9 cellular contexts compared by ENCODE assay signal in genomic region chr22:42123529-42123928, GRCh38. TPM values are rescaled to one million over a fixed set of nuclear protein-coding genes. Genes with fewer than 3 reads are reported as not detected.
DNase-seq lines count a peak whose midpoint lies in the region; ATAC-seq, FAIRE-seq and TF ChIP-seq lines count a peak whose summit lies in the region.
"Not testable (repeated sequence)": the region's sequence is repeated elsewhere in the genome, so short reads cannot be mapped to it uniquely, and the experiment has no call there.
"Had no signal": no experiment of that assay in that cellular context is flagged by ENCODE, and none has a peak within 500 bp of the region (broad histone marks: within the 10 kb centered on the region; RNA-seq: fewer than 3 reads in every experiment).

No MANE protein-coding gene starts in this region.

- DNase-seq in GM12892 (ENCODE audit: insufficient read length); activated T-cell treated with anti-CD3 and anti-CD28 coated beads, Interleukin-2, amount 50 U/mL, for 4 hours; activated naive CD4-positive, alpha-beta T cell treated with anti-CD3 and anti-CD28 coated beads, Interleukin-2, amount 50 U/mL, for 72 hours (ENCODE audit: low spot score in 2 of 2); bronchial epithelial cell (ENCODE audit: low read depth); Right ventricle myocardium inferior (ENCODE audit: missing footprints); stimulated activated naive CD8-positive, alpha-beta T cell treated with anti-CD3 and anti-CD28 coated beads, Interleukin-15, amount 100 ng/mL, for 72 hours: not testable (repeated sequence)

- intact Hi-C loops in Right ventricle myocardium inferior (cut with DNase I) = not testable (repeated sequence)

- FAIRE-seq in GM12892 (lab: Jason Lieb, UNC) (peak; percentile 70), bronchial epithelial cell (lab: Jason Lieb, UNC) (peak; percentile 99)

- not testable (repeated sequence) for TF ChIP-seq CTCF in bronchial epithelial cell (IDR thresholded peaks at IDR 0.05; ENCODE audit: insufficient read depth, low read length, severe bottlenecking)

- not testable (repeated sequence) for H3K9me3 Mint-ChIP-seq in activated T-cell treated with anti-CD3 and anti-CD28 coated beads, Interleukin-2, amount 50 U/mL, for 4 hours; activated naive CD4-positive, alpha-beta T cell treated with anti-CD3 and anti-CD28 coated beads, Interleukin-2, amount 50 U/mL, for 72 hours; stimulated activated naive CD8-positive, alpha-beta T cell treated with anti-CD3 and anti-CD28 coated beads, Interleukin-15, amount 100 ng/mL, for 72 hours

- not testable (repeated sequence) for TF ChIP-seq POLR2A in GM12892 (IDR thresholded peaks at IDR 0.05; ENCODE audit: low read depth, low read length)

- H3K4me3 ChIP-seq in bronchial epithelial cell (ENCODE audit: low read depth, low read length) = not testable (repeated sequence)

- ATAC-seq in activated CD4-positive, CD25-positive, alpha-beta regulatory T cell treated with anti-CD3 and anti-CD28 coated beads, Interleukin-2, amount 50 U/mL, for 24 hours = peak; percentile 55 to 68
- peak; percentile 66 for ATAC-seq in activated T-cell treated with anti-CD3 and anti-CD28 coated beads, Interleukin-2, amount 50 U/mL, for 4 hours
- peak; percentile 34 to 54 for ATAC-seq in activated naive CD4-positive, alpha-beta T cell treated with anti-CD3 and anti-CD28 coated beads, Interleukin-2, amount 50 U/mL, for 72 hours
- ATAC-seq in Right ventricle myocardium inferior = peak; percentile 11
- peak; percentile 39 for ATAC-seq in stimulated activated naive CD8-positive, alpha-beta T cell treated with anti-CD3 and anti-CD28 coated beads, Interleukin-15, amount 100 ng/mL, for 72 hours

- H3K27me3 ChIP-seq in bronchial epithelial cell (ENCODE audit: control insufficient read depth, insufficient read depth, low read length) = not testable (repeated sequence)

- H3K27me3 Mint-ChIP-seq in activated T-cell treated with anti-CD3 and anti-CD28 coated beads, Interleukin-2, amount 50 U/mL, for 4 hours (ENCODE audit: low read depth); stimulated activated naive CD8-positive, alpha-beta T cell treated with anti-CD3 and anti-CD28 coated beads, Interleukin-15, amount 100 ng/mL, for 72 hours: not testable (repeated sequence)

- H3K36me3 ChIP-seq in bronchial epithelial cell (ENCODE audit: control insufficient read depth, insufficient read depth, low read length) = not testable (repeated sequence)

- not testable (repeated sequence) for H3K27ac Mint-ChIP-seq in activated naive CD4-positive, alpha-beta T cell treated with anti-CD3 and anti-CD28 coated beads, Interleukin-2, amount 50 U/mL, for 72 hours; stimulated activated naive CD8-positive, alpha-beta T cell treated with anti-CD3 and anti-CD28 coated beads, Interleukin-15, amount 100 ng/mL, for 72 hours

- peaks cover 37% of the 10 kb centered on the region for H3K4me1 Mint-ChIP-seq in activated T-cell treated with anti-CD3 and anti-CD28 coated beads, Interleukin-2, amount 50 U/mL, for 4 hours (ENCODE audit: low read depth)
- peaks cover 44% of the 10 kb centered on the region for H3K4me1 Mint-ChIP-seq in stimulated activated naive CD8-positive, alpha-beta T cell treated with anti-CD3 and anti-CD28 coated beads, Interleukin-15, amount 100 ng/mL, for 72 hours

- H3K4me3 Mint-ChIP-seq in activated T-cell treated with anti-CD3 and anti-CD28 coated beads, Interleukin-2, amount 50 U/mL, for 4 hours; stimulated activated naive CD8-positive, alpha-beta T cell treated with anti-CD3 and anti-CD28 coated beads, Interleukin-15, amount 100 ng/mL, for 72 hours: not testable (repeated sequence)

- not testable (repeated sequence) for H3K36me3 Mint-ChIP-seq in activated T-cell treated with anti-CD3 and anti-CD28 coated beads, Interleukin-2, amount 50 U/mL, for 4 hours (ENCODE audit: insufficient read depth); activated naive CD4-positive, alpha-beta T cell treated with anti-CD3 and anti-CD28 coated beads, Interleukin-2, amount 50 U/mL, for 72 hours

RNA-seq across cellular contexts. Expression of gene CYP2D6, which starts 7.1 kb away (rescaled TPM):
- 1.4 TPM for polyA plus RNA-seq in GM12892 (2012; ENCODE audit: missing spikeins)
- total RNA-seq in activated T-cell treated with anti-CD3 and anti-CD28 coated beads, Interleukin-2, amount 50 U/mL, for 4 hours = 1 to 10 TPM; 1.1 to 2.3 (median 1.9) TPM
- 1 to 10 TPM; 2.2 to 4.8 TPM for total RNA-seq in activated naive CD4-positive, alpha-beta T cell treated with anti-CD3 and anti-CD28 coated beads, Interleukin-2, amount 50 U/mL, for 72 hours
- total RNA-seq in bronchial epithelial cell (0.53 and 0.64 TPM in 2 replicates), Right ventricle myocardium inferior (not detected)
- total RNA-seq: GM23248 had no signal
- polyA plus RNA-seq: CD14-positive monocyte had no signal

RNA-seq across cellular contexts. Expression of gene NDUFA6, which starts 33.0 kb away (rescaled TPM):
- 136 TPM for polyA plus RNA-seq in GM12892 (2012; ENCODE audit: missing spikeins)
- 100 to 1,000 TPM in 2 of 3 donors, 10 to 100 TPM in 1; 96.3 to 129 (median 116) TPM for total RNA-seq in activated T-cell treated with anti-CD3 and anti-CD28 coated beads, Interleukin-2, amount 50 U/mL, for 4 hours
- total RNA-seq in activated naive CD4-positive, alpha-beta T cell treated with anti-CD3 and anti-CD28 coated beads, Interleukin-2, amount 50 U/mL, for 72 hours = 100 to 1,000 TPM in 1 of 2 donors, 10 to 100 TPM in 1; 84.9 to 107 TPM
- 64.8 and 68.0 TPM in 2 replicates for total RNA-seq in bronchial epithelial cell
- total RNA-seq in Right ventricle myocardium inferior = 296 TPM

RNA-seq across cellular contexts. Expression of gene SMDT1, which starts 44.0 kb away (rescaled TPM):
- 91.4 TPM for polyA plus RNA-seq in GM12892 (2012; ENCODE audit: missing spikeins)
- total RNA-seq in activated T-cell treated with anti-CD3 and anti-CD28 coated beads, Interleukin-2, amount 50 U/mL, for 4 hours = 10 to 100 TPM; 84.0 to 88.2 (median 86.6) TPM
- 10 to 100 TPM; 48.3 to 59.9 TPM for total RNA-seq in activated naive CD4-positive, alpha-beta T cell treated with anti-CD3 and anti-CD28 coated beads, Interleukin-2, amount 50 U/mL, for 72 hours
- total RNA-seq in bronchial epithelial cell (5.5 and 14.8 TPM in 2 replicates), Right ventricle myocardium inferior (172 TPM)

RNA-seq across cellular contexts. Expression of gene PHETA2, which starts 49.5 kb away (rescaled TPM):
- polyA plus RNA-seq in GM12892 (2012; ENCODE audit: missing spikeins) = 1.9 TPM
- 1 to 10 TPM; 2.0 to 2.3 (median 2.1) TPM for total RNA-seq in activated T-cell treated with anti-CD3 and anti-CD28 coated beads, Interleukin-2, amount 50 U/mL, for 4 hours
- 1 to 10 TPM; 2.1 to 2.2 TPM for total RNA-seq in activated naive CD4-positive, alpha-beta T cell treated with anti-CD3 and anti-CD28 coated beads, Interleukin-2, amount 50 U/mL, for 72 hours
- 2.4 and 3.4 TPM in 2 replicates for total RNA-seq in bronchial epithelial cell
- 6.2 TPM for total RNA-seq in Right ventricle myocardium inferior

RNA-seq across cellular contexts. Expression of gene NAGA, which starts 52.9 kb away (rescaled TPM):
- polyA plus RNA-seq in GM12892 (2012; ENCODE audit: missing spikeins) = 19.1 TPM
- 10 to 100 TPM; 14.2 to 16.4 (median 14.2) TPM for total RNA-seq in activated T-cell treated with anti-CD3 and anti-CD28 coated beads, Interleukin-2, amount 50 U/mL, for 4 hours
- total RNA-seq in activated naive CD4-positive, alpha-beta T cell treated with anti-CD3 and anti-CD28 coated beads, Interleukin-2, amount 50 U/mL, for 72 hours = 10 to 100 TPM; 26.3 to 32.3 TPM
- total RNA-seq in bronchial epithelial cell (18.7 and 26.0 TPM in 2 replicates), Right ventricle myocardium inferior (14.3 TPM)

Comparison
In these comparisons a context has a peak if more than half of its experiments do, and no peak if none do; other contexts are left out.
1. ATAC-seq: peak in every context shown above with its lines; median percentile 66 in activated T-cell treated with anti-CD3 and anti-CD28 coated beads, Interleukin-2, amount 50 U/mL, for 4 hours; 62 in activated CD4-positive, CD25-positive, alpha-beta regulatory T cell treated with anti-CD3 and anti-CD28 coated beads, Interleukin-2, amount 50 U/mL, for 24 hours; 44 in activated naive CD4-positive, alpha-beta T cell treated with anti-CD3 and anti-CD28 coated beads, Interleukin-2, amount 50 U/mL, for 72 hours; 39 in stimulated activated naive CD8-positive, alpha-beta T cell treated with anti-CD3 and anti-CD28 coated beads, Interleukin-15, amount 100 ng/mL, for 72 hours; 11 in Right ventricle myocardium inferior.